Comparison of ENCODE assay signal across 13 cellular contexts in genomic region chrX:9343971-9344370, GRCh38.
A peak's percentile ranks its signal among the peaks of the same experiment; 100 is the strongest.
DNase-seq lines count a peak whose midpoint lies in the region; ATAC-seq and TF ChIP-seq lines count a peak whose summit lies in the region.
"Had no signal": no experiment of that assay in that cellular context is flagged by ENCODE, and none has a peak within 500 bp of the region (broad histone marks: within the 10 kb centered on the region; RNA-seq: fewer than 3 reads in every experiment).

No MANE protein-coding gene starts in this region.

- no peak overlapping the region; a peak in 1 of 20 replicates for H3K4me3 ChIP-seq in BLaER1 treated with 17β-estradiol and CSF1 and Interleukin-3, amounts not matched to agents 10 nM and 100 nM
- H3K4me3 ChIP-seq in ascending aorta (no peak overlapping the region), gastroesophageal sphincter (no peak overlapping the region), neutrophil (ENCODE audit: low read depth in 1 of 2, low read length in 1 of 2) (no peak overlapping the region), psoas muscle (no peak overlapping the region)
- H3K4me3 ChIP-seq: GM12878 had no signal

- 0 out of 22 replicates have a peak, but pooled peaks cover 0 to 3% (median 0%) of the 10 kb centered on the region in 11 experiments for H3K36me3 ChIP-seq in BLaER1 treated with 17β-estradiol and CSF1 and Interleukin-3, amounts not matched to agents 10 nM and 100 nM
- H3K36me3 ChIP-seq in ascending aorta, result no peaks in the 10 kb centered on the region
- H3K36me3 ChIP-seq in gastroesophageal sphincter, result no peaks in the 10 kb centered on the region
- H3K36me3 ChIP-seq in neutrophil, result no peaks in the 10 kb centered on the region
- H3K36me3 ChIP-seq in psoas muscle (ENCODE audit: insufficient read depth in 1 of 2, low read depth in 1 of 2), result no peaks in the 10 kb centered on the region

- H3K4me1 ChIP-seq in BLaER1 treated with 17β-estradiol and CSF1 and Interleukin-3, amounts not matched to agents 10 nM and 100 nM, result peaks cover 39 to 71% (median 48%) of the 10 kb centered on the region in 10 experiments
- H3K4me1 ChIP-seq in ascending aorta (peaks cover 10 to 33% of the 10 kb centered on the region in 2 donors), gastroesophageal sphincter (peaks cover 2 to 39% (median 8%) of the 10 kb centered on the region in 3 donors), neutrophil (ENCODE audit: control insufficient read depth in 1 of 2, insufficient read depth in 1 of 2, low read depth in 1 of 2, low read length in 1 of 2) (peaks cover 26 to 37% of the 10 kb centered on the region in 2 experiments), psoas muscle (peaks cover 23% of the 10 kb centered on the region)

- TF ChIP-seq EP300 in gastroesophageal sphincter (IDR thresholded peaks at IDR 0.05), result no peak

- peaks cover 5 to 55% (median 21%) of the 10 kb centered on the region in 11 experiments; a peak in 15 of 22 replicates for H3K9me3 ChIP-seq in BLaER1 treated with 17β-estradiol and CSF1 and Interleukin-3, amounts not matched to agents 10 nM and 100 nM (replicated peaks in 1 of 11)
- H3K9me3 ChIP-seq in ascending aorta, result no peaks in the 10 kb centered on the region
- H3K9me3 ChIP-seq in gastroesophageal sphincter, result no peaks in the 10 kb centered on the region
- H3K9me3 ChIP-seq in neutrophil, result no peaks in the 10 kb centered on the region
- no peaks in the 10 kb centered on the region for H3K9me3 ChIP-seq in psoas muscle

- H3K27me3 ChIP-seq in BLaER1 treated with 17β-estradiol and CSF1 and Interleukin-3, amounts not matched to agents 10 nM and 100 nM, result no peaks in the 10 kb centered on the region
- H3K27me3 ChIP-seq in ascending aorta, result no peaks in the 10 kb centered on the region
- H3K27me3 ChIP-seq in gastroesophageal sphincter, result no peaks in the 10 kb centered on the region
- no peaks in the 10 kb centered on the region for H3K27me3 ChIP-seq in neutrophil
- peaks cover 0 to 9% (median 0%) of the 10 kb centered on the region in 3 donors for H3K27me3 ChIP-seq in psoas muscle (ENCODE audit: insufficient read depth in 3 of 3, low read length in 2 of 3)

- WGBS in gastroesophageal sphincter (ENCODE audit: low coverage in 1 of 2), 2 donors, result 67% methylated on average over 4 of the region's 7 CpGs; no CpG with 5 or more reads in 1 of the 2 donors
- 67 to 98% (median 94%) methylated on average over 5 to 7 of the region's 7 CpGs for WGBS in psoas muscle, 3 donors

- no peaks in the 10 kb centered on the region for H3K9me3 Mint-ChIP-seq in type B pancreatic cell
- H3K9me3 Mint-ChIP-seq: IgD-negative memory B cell had no signal

- TF ChIP-seq CTCF in ascending aorta (IDR thresholded peaks at IDR 0.05), result no peak
- no peak for TF ChIP-seq CTCF in gastroesophageal sphincter (IDR thresholded peaks at IDR 0.05)
- no peak for TF ChIP-seq CTCF in neutrophil (IDR thresholded peaks at IDR 0.05)
- no peak for TF ChIP-seq CTCF in psoas muscle (IDR thresholded peaks at IDR 0.05)
- TF ChIP-seq CTCF in type B pancreatic cell (conservative IDR thresholded peaks at IDR 0.05), result no peak

- intact Hi-C loops in ascending aorta (cut with DNase I), result loop anchor here (5.0 to 10.0 kb wide), 3 partner anchors 363 to 479 kb away; no protein-coding TSS in a partner anchor
- intact Hi-C loops in psoas muscle (cut with DNase I), result loop anchor here (1.0 to 2.0 kb wide), 2 partner anchors 118 to 119 kb away; no protein-coding TSS in a partner anchor

- ATAC-seq in gastroesophageal sphincter (no peak), psoas muscle (no peak)
- ATAC-seq: GM12878 had no signal

- no peak for TF ChIP-seq POLR2A in gastroesophageal sphincter (IDR thresholded peaks at IDR 0.05)

- peak overlapping the region in 8 of 11 experiments; percentile 23 to 95 (median 90); a peak in 13 of 22 replicates for H3K27ac ChIP-seq in BLaER1 treated with 17β-estradiol and CSF1 and Interleukin-3, amounts not matched to agents 10 nM and 100 nM
- peak overlapping the region; percentile 88 to 89 for H3K27ac ChIP-seq in ascending aorta
- peak overlapping the region in 3 of 4 donors; percentile 51 to 83 (median 60) for H3K27ac ChIP-seq in gastroesophageal sphincter
- H3K27ac ChIP-seq in neutrophil, result peak overlapping the region; percentile 99
- H3K27ac ChIP-seq in psoas muscle, result no peak overlapping the region
- H3K27ac ChIP-seq: 22Rv1 had no signal

- H3K9ac ChIP-seq in BLaER1 treated with 17β-estradiol and CSF1 and Interleukin-3, amounts not matched to agents 10 nM and 100 nM, result no peak overlapping the region

- no peak overlapping the region for H3K27ac Mint-ChIP-seq in type B pancreatic cell

- no peaks in the 10 kb centered on the region for H3K27me3 Mint-ChIP-seq in type B pancreatic cell
- H3K27me3 Mint-ChIP-seq: IgD-negative memory B cell had no signal

- no peak overlapping the region for H3K4me3 Mint-ChIP-seq in type B pancreatic cell

- H3K4me2 ChIP-seq in BLaER1 treated with 17β-estradiol and CSF1 and Interleukin-3, amounts not matched to agents 10 nM and 100 nM, result peak overlapping the region in 7 of 11 experiments; percentile 7 to 85 (median 74); a peak in 5 of 22 replicates

- no peaks in the 10 kb centered on the region for H3K36me3 Mint-ChIP-seq in type B pancreatic cell
- H3K36me3 Mint-ChIP-seq: IgD-negative memory B cell had no signal

- H4K20me1 ChIP-seq in BLaER1 treated with 17β-estradiol and CSF1 and Interleukin-3, amounts not matched to agents 10 nM and 100 nM, result no peaks in the 10 kb centered on the region

- no peak for DNase-seq in ascending aorta (ENCODE audit: low spot score in 2 of 2)
- no peak for DNase-seq in activated naive CD4-positive, alpha-beta T cell treated with Interleukin-2 at 50 U/mL for 16 hours
- no peak for DNase-seq in psoas muscle
- DNase-seq in type B pancreatic cell (ENCODE audit: extremely low spot score, unreplicated experiment), result no peak
- DNase-seq: DMS79, GOT3, H9 had no signal

- H3K4me1 Mint-ChIP-seq in type B pancreatic cell (ENCODE audit: unreplicated experiment), result peaks cover 6% of the 10 kb centered on the region
